Comparison of ENCODE assay signal across 18 cellular contexts in the genomic region with DNA sequence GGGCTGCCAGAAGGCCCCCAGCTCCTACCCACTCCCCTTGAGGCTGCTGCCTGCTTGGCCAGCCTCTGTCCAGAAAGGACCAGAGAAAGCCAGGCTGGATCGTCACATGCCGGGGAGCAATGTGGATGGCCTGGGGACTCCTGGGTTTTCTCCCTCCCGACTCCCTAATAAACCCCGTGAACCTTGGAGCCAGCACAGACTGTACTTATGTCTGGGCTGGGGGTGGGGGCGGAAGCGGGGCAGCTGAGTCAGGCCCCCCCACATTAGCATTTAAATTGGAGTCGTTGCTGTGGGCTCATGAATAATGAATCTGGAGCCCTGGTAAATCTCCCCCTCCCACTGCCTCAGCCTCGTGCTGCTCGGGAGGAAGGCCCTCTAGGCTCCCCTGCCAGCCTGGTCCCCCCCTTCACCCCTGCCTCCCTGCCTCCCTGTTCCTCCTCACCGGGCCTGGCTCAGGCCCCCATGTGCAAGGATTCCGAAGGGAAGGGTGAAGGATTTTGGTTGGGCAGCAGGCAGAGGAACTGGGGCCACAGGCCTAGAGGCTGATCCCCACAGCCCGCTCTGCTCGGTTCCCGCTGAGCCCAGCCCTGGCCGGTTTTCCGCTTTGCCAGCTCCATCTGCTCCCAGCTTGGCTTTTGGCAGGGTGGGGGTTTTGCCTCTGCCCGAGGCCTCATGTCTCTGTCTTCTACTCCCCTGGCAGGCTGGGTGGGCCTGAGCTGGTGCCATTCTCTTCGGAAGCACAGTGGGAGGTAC. TPM values are rescaled to one million over a fixed set of nuclear protein-coding genes. Genes with fewer than 3 reads are reported as not detected.
DNase-seq lines count a peak whose midpoint lies in the region; ATAC-seq, FAIRE-seq and TF ChIP-seq lines count a peak whose summit lies in the region.
"Had no signal": no experiment of that assay in that cellular context is flagged by ENCODE, and none has a peak within 500 bp of the region (broad histone marks: within the 10 kb centered on the region; RNA-seq: fewer than 3 reads in every experiment).

No MANE protein-coding gene starts in this region.

- peaks cover 5% of the 10 kb centered on the region for H3K9me3 ChIP-seq in mesodermal cell (ENCODE audit: control insufficient read depth, low read length)
- H3K9me3 ChIP-seq: colonic mucosa, left lung had no signal

- H3K27ac ChIP-seq in GM23338 (ENCODE audit: low read depth) (peak overlapping the region; percentile 96), mesodermal cell (ENCODE audit: low read depth, low read length, severe bottlenecking) (peak overlapping the region; percentile 23)
- H3K27ac ChIP-seq: colonic mucosa, left lung had no signal

- H3K4me3 Mint-ChIP-seq in GM23338: peak overlapping the region; percentile 31
- H3K4me3 Mint-ChIP-seq: activated CD4-positive, alpha-beta T cell treated with anti-CD3 and anti-CD28 coated beads, Interleukin-2, amount 10 ng/mL, durations not matched to agents 24 days and 14 days; CD8-positive, alpha-beta memory T cell had no signal

- H3K9me2 ChIP-seq in GM23338 (ENCODE audit: insufficient read depth): no peaks in the 10 kb centered on the region

- peaks cover 10% of the 10 kb centered on the region for H3K36me3 Mint-ChIP-seq in GM23338 (ENCODE audit: low read depth)

- H3K36me3 ChIP-seq in GM23338 (ENCODE audit: insufficient read depth) (no peaks in the 10 kb centered on the region), mesodermal cell (ENCODE audit: control insufficient read depth, insufficient read depth, low read length) (peaks cover 11% of the 10 kb centered on the region)
- H3K36me3 ChIP-seq: colonic mucosa had no signal

- peaks cover 76% of the 10 kb centered on the region for H3K4me1 Mint-ChIP-seq in GM23338

- WGBS in mesodermal cell (ENCODE audit: insufficient coverage in 2 of 2), 2 experiments: 33 to 40% methylated on average over 10 to 11 of the region's 18 CpGs

- H3K9me3 Mint-ChIP-seq in GM23338: no peaks in the 10 kb centered on the region
- H3K9me3 Mint-ChIP-seq: activated CD4-positive, alpha-beta T cell treated with anti-CD3 and anti-CD28 coated beads, Interleukin-2, amount 10 ng/mL, durations not matched to agents 24 days and 14 days had no signal

- H3K27me3 ChIP-seq in GM23338 (ENCODE audit: insufficient read depth): peaks cover 15% of the 10 kb centered on the region

- H3K4me3 ChIP-seq in GM23338: peak overlapping the region; percentile 44
- no peak overlapping the region for H3K4me3 ChIP-seq in mesodermal cell (ENCODE audit: extremely low read depth, insufficient read depth, low read length, poor library complexity, severe bottlenecking)
- H3K4me3 ChIP-seq: colonic mucosa, left lung had no signal

- H3K27ac Mint-ChIP-seq in GM23338: peak overlapping the region; percentile 94
- H3K27ac Mint-ChIP-seq: activated CD4-positive, alpha-beta T cell treated with anti-CD3 and anti-CD28 coated beads, Interleukin-2, amount 10 ng/mL, durations not matched to agents 24 days and 14 days; CD8-positive, alpha-beta memory T cell had no signal

- no peak overlapping the region for H2AFZ ChIP-seq in GM23338

- H3K4me1 ChIP-seq in GM23338 (ENCODE audit: insufficient read depth): peaks cover 58% of the 10 kb centered on the region
- peaks cover 24% of the 10 kb centered on the region for H3K4me1 ChIP-seq in mesodermal cell (ENCODE audit: control insufficient read depth, insufficient read depth, low read length, poor library complexity, severe bottlenecking)
- H3K4me1 ChIP-seq: colonic mucosa had no signal

- no peak for TF ChIP-seq CTCF in GM23338 (conservative IDR thresholded peaks at IDR 0.05; ENCODE audit: low read depth in 2 of 2)

- peaks cover 17% of the 10 kb centered on the region for H3F3A ChIP-seq in GM23338 (replicated peaks; ENCODE audit: low read depth)

- H3K27me3 Mint-ChIP-seq in GM23338 (ENCODE audit: insufficient read depth, low read depth, poor library complexity): peaks cover 36% of the 10 kb centered on the region

- H4K20me1 ChIP-seq in GM23338 (replicated peaks; ENCODE audit: insufficient read depth): no peaks in the 10 kb centered on the region

- no peak for FAIRE-seq in H54 (lab: Jason Lieb, UNC)

- peak overlapping the region; percentile 92 for H3K4me2 ChIP-seq in GM23338

- DNase-seq in GM23338 (ENCODE audit: low spot score) (peak; percentile 73), NCI-H446 treated with DMSO at 0.1 percent for 48 hours (lab: John Stamatoyannopoulos, UW) (peak; percentile 95), cerebellar nuclear complex (lab: John Stamatoyannopoulos, UW) (peak; percentile 30 to 70), H54 (ENCODE audit: insufficient read length, low spot score) (no peak), NCI-H1417 (lab: John Stamatoyannopoulos, UW) (no peak), HUDEP-2 (lab: John Stamatoyannopoulos, UW; ENCODE audit: unreplicated experiment in 76 of 76) (no peak), COLO668 (lab: John Stamatoyannopoulos, UW; ENCODE audit: unreplicated experiment) (no peak)
- DNase-seq: activated CD4-positive, alpha-beta T cell treated with anti-CD3 and anti-CD28 coated beads, Interleukin-2, amount 10 ng/mL, durations not matched to agents 24 days and 14 days; CD8-positive, alpha-beta memory T cell; colonic mucosa; foreskin melanocyte; HCEC 1CT; Kasumi-1 had no signal

- TF ChIP-seq POLR2A in H54 (IDR thresholded peaks at IDR 0.05; ENCODE audit: low read depth, low read length): no peak

- no peaks in the 10 kb centered on the region for H3K79me2 ChIP-seq in GM23338 (replicated peaks; ENCODE audit: insufficient read depth)

- peak; percentile 22 for ATAC-seq in GM23338
- ATAC-seq: left lung had no signal

TF ChIP-seq in GM23338, 12 proteins besides CTCF, POLR2A, EP300 and RAD21 (continues in another document):
- TF ChIP-seq, protein P1, sequence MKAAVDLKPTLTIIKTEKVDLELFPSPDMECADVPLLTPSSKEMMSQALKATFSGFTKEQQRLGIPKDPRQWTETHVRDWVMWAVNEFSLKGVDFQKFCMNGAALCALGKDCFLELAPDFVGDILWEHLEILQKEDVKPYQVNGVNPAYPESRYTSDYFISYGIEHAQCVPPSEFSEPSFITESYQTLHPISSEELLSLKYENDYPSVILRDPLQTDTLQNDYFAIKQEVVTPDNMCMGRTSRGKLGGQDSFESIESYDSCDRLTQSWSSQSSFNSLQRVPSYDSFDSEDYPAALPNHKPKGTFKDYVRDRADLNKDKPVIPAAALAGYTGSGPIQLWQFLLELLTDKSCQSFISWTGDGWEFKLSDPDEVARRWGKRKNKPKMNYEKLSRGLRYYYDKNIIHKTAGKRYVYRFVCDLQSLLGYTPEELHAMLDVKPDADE (IDR thresholded peaks at IDR 0.05): no peak
- TF ChIP-seq POLR2AphosphoS5 (IDR thresholded peaks at IDR 0.05; ENCODE audit: low read depth) (0 out of 2 replicates have a peak, but pooled peaks have one; percentile 40), ZNF114 (CRISPR knock-in tag; IDR thresholded peaks at IDR 0.05) (no peak), EZH2phosphoT487 (IDR thresholded peaks at IDR 0.05; ENCODE audit: unreplicated experiment) (no peak), ZNF331 (CRISPR knock-in tag; IDR thresholded peaks at IDR 0.05; ENCODE audit: low read depth) (no peak), NANOG (IDR thresholded peaks at IDR 0.05; ENCODE audit: borderline replicate concordance) (no peak), JUNB (IDR thresholded peaks at IDR 0.05; ENCODE audit: unreplicated experiment) (no peak), CREB1 (CRISPR knock-in tag; IDR thresholded peaks at IDR 0.05; ENCODE audit: low read depth) (peak; percentile 47; the same call in 1 of the 2 replicates), STAT1 (IDR thresholded peaks at IDR 0.05; ENCODE audit: unreplicated experiment) (no peak), EZH2 (IDR thresholded peaks at IDR 0.05; ENCODE audit: low read depth, unreplicated experiment) (no peak)
- TF ChIP-seq, protein P2, sequence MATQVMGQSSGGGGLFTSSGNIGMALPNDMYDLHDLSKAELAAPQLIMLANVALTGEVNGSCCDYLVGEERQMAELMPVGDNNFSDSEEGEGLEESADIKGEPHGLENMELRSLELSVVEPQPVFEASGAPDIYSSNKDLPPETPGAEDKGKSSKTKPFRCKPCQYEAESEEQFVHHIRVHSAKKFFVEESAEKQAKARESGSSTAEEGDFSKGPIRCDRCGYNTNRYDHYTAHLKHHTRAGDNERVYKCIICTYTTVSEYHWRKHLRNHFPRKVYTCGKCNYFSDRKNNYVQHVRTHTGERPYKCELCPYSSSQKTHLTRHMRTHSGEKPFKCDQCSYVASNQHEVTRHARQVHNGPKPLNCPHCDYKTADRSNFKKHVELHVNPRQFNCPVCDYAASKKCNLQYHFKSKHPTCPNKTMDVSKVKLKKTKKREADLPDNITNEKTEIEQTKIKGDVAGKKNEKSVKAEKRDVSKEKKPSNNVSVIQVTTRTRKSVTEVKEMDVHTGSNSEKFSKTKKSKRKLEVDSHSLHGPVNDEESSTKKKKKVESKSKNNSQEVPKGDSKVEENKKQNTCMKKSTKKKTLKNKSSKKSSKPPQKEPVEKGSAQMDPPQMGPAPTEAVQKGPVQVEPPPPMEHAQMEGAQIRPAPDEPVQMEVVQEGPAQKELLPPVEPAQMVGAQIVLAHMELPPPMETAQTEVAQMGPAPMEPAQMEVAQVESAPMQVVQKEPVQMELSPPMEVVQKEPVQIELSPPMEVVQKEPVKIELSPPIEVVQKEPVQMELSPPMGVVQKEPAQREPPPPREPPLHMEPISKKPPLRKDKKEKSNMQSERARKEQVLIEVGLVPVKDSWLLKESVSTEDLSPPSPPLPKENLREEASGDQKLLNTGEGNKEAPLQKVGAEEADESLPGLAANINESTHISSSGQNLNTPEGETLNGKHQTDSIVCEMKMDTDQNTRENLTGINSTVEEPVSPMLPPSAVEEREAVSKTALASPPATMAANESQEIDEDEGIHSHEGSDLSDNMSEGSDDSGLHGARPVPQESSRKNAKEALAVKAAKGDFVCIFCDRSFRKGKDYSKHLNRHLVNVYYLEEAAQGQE (IDR thresholded peaks at IDR 0.05; ENCODE audit: unreplicated experiment): no peak

RNA-seq across cellular contexts. Expression of a gene that starts 7.3 kb away (rescaled TPM):
- total RNA-seq in GM23338 (2014; rRNA removed; shearing (Covaris generic)): 3.6 TPM in 1 of 2 replicates, not detected in the other
- polyA plus RNA-seq in GM23338 (2016; fragmentation: Nextera tagmentation; extraction: Ambion mirVana): 0.13 and 0.40 TPM in 2 replicates
- 0.59 TPM for polyA plus RNA-seq in mesodermal cell (2013, experiment 1 of 2)
- polyA plus RNA-seq in mesodermal cell (2013, experiment 2 of 2): 0.71 TPM
- total RNA-seq: activated CD4-positive, alpha-beta T cell treated with anti-CD3 and anti-CD28 coated beads, Interleukin-2, amount 10 ng/mL, durations not matched to agents 24 days and 14 days; CD8-positive, alpha-beta memory T cell; Daoy; left lung; osteoblast; skeletal muscle tissue had no signal
- polyA plus RNA-seq: CD8-positive, alpha-beta memory T cell had no signal

RNA-seq across cellular contexts. Expression of a gene that starts 8.3 kb away (rescaled TPM):
- 33.8 and 37.3 TPM in 2 replicates for total RNA-seq in GM23338 (2014; rRNA removed; shearing (Covaris generic))
- polyA plus RNA-seq in GM23338 (2016; fragmentation: Nextera tagmentation; extraction: Ambion mirVana): 25.2 and 27.0 TPM in 2 replicates
- 37.9 TPM for polyA plus RNA-seq in mesodermal cell (2013, experiment 1 of 2)
- polyA plus RNA-seq in mesodermal cell (2013, experiment 2 of 2): 33.5 TPM

RNA-seq across cellular contexts. Expression of a gene that starts 36.6 kb away (rescaled TPM):
- total RNA-seq in GM23338 (2014; rRNA removed; shearing (Covaris generic)): 232 and 252 TPM in 2 replicates
- polyA plus RNA-seq in GM23338 (2016; fragmentation: Nextera tagmentation; extraction: Ambion mirVana): 34.4 and 36.5 TPM in 2 replicates
- 79.3 TPM for polyA plus RNA-seq in mesodermal cell (2013, experiment 1 of 2)
- polyA plus RNA-seq in mesodermal cell (2013, experiment 2 of 2): 60.9 TPM

RNA-seq across cellular contexts. Expression of a gene that starts 36.9 kb away (rescaled TPM):
- total RNA-seq in GM23338 (2014; rRNA removed; shearing (Covaris generic)): 13.7 and 25.6 TPM in 2 replicates
- polyA plus RNA-seq in GM23338 (2016; fragmentation: Nextera tagmentation; extraction: Ambion mirVana): 5.6 TPM in 2 replicates
- 4.3 TPM for polyA plus RNA-seq in mesodermal cell (2013, experiment 1 of 2)
- polyA plus RNA-seq in mesodermal cell (2013, experiment 2 of 2): 3.3 TPM
- polyA plus RNA-seq: CD8-positive, alpha-beta memory T cell had no signal

Comparison
In these comparisons a context has a peak if more than half of its experiments do, and no peak if none do; other contexts are left out.
1. DNase-seq: peak in GM23338 (single experiment), NCI-H446 treated with DMSO at 0.1 percent for 48 hours (single experiment) and cerebellar nuclear complex (2 of 2); none in H54 (single experiment), NCI-H1417 (0 of 3), HUDEP-2 (0 of 76) and COLO668 (single experiment).